ENCODE assay signal across 17 cellular contexts in genomic region chr12:50564948-50565297, GRCh38.
DNase-seq lines count a peak whose midpoint lies in the region; ATAC-seq, FAIRE-seq and TF ChIP-seq lines count a peak whose summit lies in the region.
"Had no signal": no experiment of that assay in that cellular context is flagged by ENCODE, and none has a peak within 500 bp of the region (broad histone marks: within the 10 kb centered on the region; RNA-seq: fewer than 3 reads in every experiment).

No MANE protein-coding gene starts in this region.

- CTCF ChIA-PET in HCT116 (lab: Charles Lee): no interaction called here

- H3K79me1 ChIP-seq in trophoblast cell (ENCODE audit: low read length): no peaks in the 10 kb centered on the region

- H2AK5ac ChIP-seq in trophoblast cell (ENCODE audit: low read length): no peak overlapping the region

- no TSS peak for BruUV-seq in HCT116 (replicated peaks; lab: Mats Ljungman, UMichigan)

- peaks cover 73% of the 10 kb centered on the region for H3K79me2 ChIP-seq in HCT116 (ENCODE audit: insufficient read depth, low read length)
- peaks cover 10% of the 10 kb centered on the region for H3K79me2 ChIP-seq in trophoblast cell (ENCODE audit: control insufficient read depth, insufficient read depth, low read length, poor library complexity)

- no peak overlapping the region for H3K14ac ChIP-seq in trophoblast cell (ENCODE audit: low read length)

- H3K4me3 ChIP-seq in BLaER1 treated with 17β-estradiol and CSF1 and Interleukin-3, amounts not matched to agents 10 nM and 100 nM: peak overlapping the region in 1 of 10 experiments; percentile 24; a peak in 2 of 20 replicates
- H3K4me3 ChIP-seq in HCT116 (replicated peaks in 1 of 2; ENCODE audit: low read depth in 1 of 2, low read length in 2 of 2) (no peak overlapping the region), trophoblast cell (ENCODE audit: low read depth, low read length) (no peak overlapping the region)
- H3K4me3 ChIP-seq: PC-9 had no signal

- TF ChIP-seq POLR2A in HCT116 (IDR thresholded peaks at IDR 0.05; ENCODE audit: borderline replicate concordance, extremely low read depth, insufficient read depth, insufficient read length): no peak

- H2BK12ac ChIP-seq in trophoblast cell (ENCODE audit: low read length): no peak overlapping the region

- no peak for FAIRE-seq in RCC 7860 (lab: Jason Lieb, UNC)
- FAIRE-seq: G401.6 had no signal

- peaks cover 0 to 100% (median 85%) of the 10 kb centered on the region in 10 experiments; a peak in 16 of 20 replicates for H3K4me1 ChIP-seq in BLaER1 treated with 17β-estradiol and CSF1 and Interleukin-3, amounts not matched to agents 10 nM and 100 nM
- peaks cover 10 to 28% of the 10 kb centered on the region in 2 experiments; a peak in 3 of 4 replicates for H3K4me1 ChIP-seq in HCT116 (ENCODE audit: control insufficient read depth in 1 of 2, insufficient read depth in 2 of 2, low read length in 2 of 2)
- peaks cover 29% of the 10 kb centered on the region for H3K4me1 ChIP-seq in foreskin keratinocyte
- peaks cover 0 to 6% of the 10 kb centered on the region in 2 experiments for H3K4me1 ChIP-seq in trophoblast cell (ENCODE audit: control insufficient read depth in 1 of 2, insufficient read depth in 2 of 2, low read length in 2 of 2)

- no peak overlapping the region for H2AFZ ChIP-seq in HCT116 (ENCODE audit: low read depth, low read length, poor library complexity, severe bottlenecking)
- H2AFZ ChIP-seq in trophoblast cell (ENCODE audit: insufficient read depth, low read length, poor library complexity): no peak overlapping the region
- H2AFZ ChIP-seq: PC-9 had no signal

- H4K20me1 ChIP-seq in BLaER1 treated with 17β-estradiol and CSF1 and Interleukin-3, amounts not matched to agents 10 nM and 100 nM: peaks cover 0 to 65% (median 0%) of the 10 kb centered on the region in 11 experiments; a peak in 7 of 22 replicates
- no peaks in the 10 kb centered on the region for H4K20me1 ChIP-seq in HCT116 (ENCODE audit: insufficient read depth)

- H4K12ac ChIP-seq in trophoblast cell (ENCODE audit: low read depth, low read length): no peak overlapping the region

- H4K8ac ChIP-seq in trophoblast cell (ENCODE audit: low read depth, low read length): no peak overlapping the region

- H3K27ac ChIP-seq in BLaER1 treated with 17β-estradiol and CSF1 and Interleukin-3, amounts not matched to agents 10 nM and 100 nM: peak overlapping the region in 10 of 11 experiments; percentile 46 to 82 (median 70); a peak in 18 of 22 replicates
- H3K27ac ChIP-seq in HCT116 (ENCODE audit: low read depth, low read length) (no peak overlapping the region), foreskin keratinocyte (peak overlapping the region; percentile 49), trophoblast cell (ENCODE audit: low read depth, low read length) (no peak overlapping the region)
- H3K27ac ChIP-seq: C4-2B had no signal

- H2BK120ac ChIP-seq in trophoblast cell (ENCODE audit: insufficient read depth, low read length, poor library complexity): no peak overlapping the region

- POLR2A ChIA-PET in HCT116 (lab: Charles Lee): no interaction called here

- no peak overlapping the region for H3K18ac ChIP-seq in trophoblast cell (ENCODE audit: low read length)

- TF ChIP-seq CTCF in HCT116 (IDR thresholded peaks at IDR 0.05 in 2 of 3, conservative IDR thresholded peaks at IDR 0.05 in 1 of 3; ENCODE audit: borderline replicate concordance in 1 of 3, insufficient read depth in 1 of 3, low read depth in 2 of 3, low read length in 2 of 3) (no peak), foreskin keratinocyte (conservative IDR thresholded peaks at IDR 0.05) (no peak)

- peak overlapping the region; percentile 83 for H3K4ac ChIP-seq in trophoblast cell (ENCODE audit: low read depth, low read length)

- no peak for TF ChIP-seq RAD21 in HCT116 (IDR thresholded peaks at IDR 0.05; ENCODE audit: low read depth)

- H3K9me3 ChIP-seq in BLaER1 treated with 17β-estradiol and CSF1 and Interleukin-3, amounts not matched to agents 10 nM and 100 nM (replicated peaks in 1 of 11): peaks cover 0 to 26% (median 6%) of the 10 kb centered on the region in 11 experiments; a peak in 14 of 22 replicates
- H3K9me3 ChIP-seq in HCT116 (ENCODE audit: control insufficient read depth in 1 of 2, insufficient read depth in 1 of 2, low read depth in 1 of 2, low read length in 2 of 2) (no peaks in the 10 kb centered on the region), trophoblast cell (ENCODE audit: insufficient read depth, low read depth, low read length) (no peaks in the 10 kb centered on the region)

- DNase-seq in HCT116 (ENCODE audit: low read depth, low spot score) (no peak), foreskin keratinocyte (no peak), trophoblast cell (no peak), RCC 7860 (ENCODE audit: low spot score) (no peak), EL (no peak), NCI-H2171 treated with DMSO at 0.1 percent for 48 hours (lab: John Stamatoyannopoulos, UW) (no peak)
- DNase-seq: COR-L47, DMS 273 treated with DMSO at 0.1 percent for 48 hours, DND-41, KG1, NCI-H187 treated with DMSO at 0.1 percent for 48 hours, NCI-H345, NCI-H524 treated with DMSO at 0.1 percent for 48 hours, PC-9 had no signal

- H3K9me2 ChIP-seq in HCT116 (ENCODE audit: insufficient read depth): no peaks in the 10 kb centered on the region

- no peak overlapping the region for H4K91ac ChIP-seq in trophoblast cell (ENCODE audit: low read depth, low read length)

- H3K27me3 ChIP-seq in BLaER1 treated with 17β-estradiol and CSF1 and Interleukin-3, amounts not matched to agents 10 nM and 100 nM: no peaks in the 10 kb centered on the region
- H3K27me3 ChIP-seq in HCT116 (ENCODE audit: insufficient read depth, low read length) (no peaks in the 10 kb centered on the region), foreskin keratinocyte (no peaks in the 10 kb centered on the region), trophoblast cell (ENCODE audit: insufficient read depth, low read length) (no peaks in the 10 kb centered on the region)

- H2BK5ac ChIP-seq in trophoblast cell (ENCODE audit: low read depth, low read length, poor library complexity): no peak overlapping the region

- RAD21 ChIA-PET in HCT116 (lab: Charles Lee; ENCODE audit: low non-redundant PET in 1 of 2, low total read pairs in 2 of 2, uncharacterized antibody in 2 of 2, unreplicated experiment in 2 of 2): no interaction called here

- no CpG with 5 or more reads among the region's 3 CpGs for WGBS in trophoblast cell (ENCODE audit: extremely low coverage, insufficient coverage, insufficient read length)

- intact Hi-C loops in HCT116 (cut with micrococcal nuclease): no loop called here

- ATAC-seq in HCT116 (no peak), foreskin keratinocyte (no peak)

- H3K36me3 ChIP-seq in BLaER1 treated with 17β-estradiol and CSF1 and Interleukin-3, amounts not matched to agents 10 nM and 100 nM: peaks cover 0 to 18% (median 6%) of the 10 kb centered on the region in 11 experiments; a peak in 9 of 22 replicates
- H3K36me3 ChIP-seq in HCT116 (ENCODE audit: control insufficient read depth in 1 of 2, insufficient read depth in 2 of 2, low read length in 2 of 2) (no peaks in the 10 kb centered on the region), trophoblast cell (ENCODE audit: control insufficient read depth in 1 of 2, insufficient read depth in 2 of 2, low read length in 2 of 2) (peaks cover 0 to 2% of the 10 kb centered on the region in 2 experiments)

- H3K9ac ChIP-seq in BLaER1 treated with 17β-estradiol and CSF1 and Interleukin-3, amounts not matched to agents 10 nM and 100 nM: peak overlapping the region in 6 of 11 experiments; percentile 3 to 71 (median 44); a peak in 9 of 22 replicates
- no peak overlapping the region for H3K9ac ChIP-seq in HCT116 (ENCODE audit: low read length)
- no peak overlapping the region for H3K9ac ChIP-seq in trophoblast cell (ENCODE audit: low read length)

- H3K4me2 ChIP-seq in BLaER1 treated with 17β-estradiol and CSF1 and Interleukin-3, amounts not matched to agents 10 nM and 100 nM: peak overlapping the region in 9 of 11 experiments; percentile 14 to 88 (median 73); a peak in 18 of 22 replicates
- peak overlapping the region; percentile 26 for H3K4me2 ChIP-seq in HCT116 (ENCODE audit: low read length)
- no peak overlapping the region for H3K4me2 ChIP-seq in trophoblast cell (ENCODE audit: low read length)
- H3K4me2 ChIP-seq: PC-9 had no signal

- no peak overlapping the region for H3K23ac ChIP-seq in trophoblast cell (ENCODE audit: low read length)

TF ChIP-seq in HCT116, 20 proteins besides CTCF, POLR2A, EP300 and RAD21 (continues in another document):
- TF ChIP-seq YY1 (IDR thresholded peaks at IDR 0.05; ENCODE audit: extremely low read depth, insufficient replicate concordance, low read depth, low read length) (no peak), ATF3 (IDR thresholded peaks at IDR 0.05) (no peak), JUND (IDR thresholded peaks at IDR 0.05) (no peak), ELF1 (IDR thresholded peaks at IDR 0.05; ENCODE audit: borderline replicate concordance, low read depth) (no peak), CBX3 (IDR thresholded peaks at IDR 0.05; ENCODE audit: low read depth) (no peak), SP1 (IDR thresholded peaks at IDR 0.05; ENCODE audit: low read depth) (no peak), EZH2phosphoT487 (IDR thresholded peaks at IDR 0.05; ENCODE audit: borderline replicate concordance) (no peak), ZFX (IDR thresholded peaks at IDR 0.05) (no peak)

Comparison
In these comparisons a context has a peak if more than half of its experiments do, and no peak if none do; other contexts are left out.
1. H3K27ac ChIP-seq: peak in BLaER1 treated with 17β-estradiol and CSF1 and Interleukin-3, amounts not matched to agents 10 nM and 100 nM (10 of 11) and foreskin keratinocyte (single experiment); none in HCT116 (single experiment) and trophoblast cell (single experiment).
2. H3K9ac ChIP-seq: peak in BLaER1 treated with 17β-estradiol and CSF1 and Interleukin-3, amounts not matched to agents 10 nM and 100 nM (6 of 11); none in HCT116 (single experiment) and trophoblast cell (single experiment).